In the genomic region with DNA sequence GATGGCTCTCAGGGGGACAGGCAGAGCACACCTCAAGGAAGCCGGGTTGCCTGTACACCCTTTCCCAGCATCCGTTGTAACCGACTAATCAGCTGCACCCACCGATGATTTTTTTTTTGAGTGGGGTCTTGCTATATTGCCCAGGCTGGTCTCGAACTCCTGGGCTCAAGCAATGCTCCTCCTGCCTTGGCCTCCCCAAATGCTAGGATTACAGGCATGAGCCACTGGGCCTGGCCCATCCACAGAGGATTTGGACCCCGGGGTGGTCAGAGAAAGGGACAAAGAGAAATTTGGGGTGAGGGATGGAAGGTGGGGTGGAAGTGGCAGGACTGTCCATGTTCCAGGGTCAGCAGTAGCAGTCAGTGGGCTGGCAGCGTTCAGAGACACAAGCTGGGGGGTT, we compare ENCODE assay signal across 25 cellular contexts.
"Had no signal": no experiment of that assay in that cellular context is flagged by ENCODE, and none has a peak within 500 bp of the region (broad histone marks: within the 10 kb centered on the region; RNA-seq: fewer than 3 reads in every experiment).

No MANE protein-coding gene starts in this region.

- H3K27ac Mint-ChIP-seq: dendritic cell treated with granulocyte-macrophage colony-stimulating factor and Interleukin-4, amounts not matched to agents 40 ng/mL and 50 ng/mL, for 4 days; effector memory CD8-positive, alpha-beta T cell; endodermal cell; mesothelial cell of epicardium had no signal

- H3K36me3 ChIP-seq: colonic mucosa, esophagus squamous epithelium, gastrocnemius medialis, heart right ventricle, left lung, lower lobe of right lung had no signal

- H3K9me3 ChIP-seq: colonic mucosa, esophagus squamous epithelium, gastrocnemius medialis, heart right ventricle, left lung, lower lobe of right lung, mucosa of descending colon had no signal

- H3K4me3 Mint-ChIP-seq: dendritic cell treated with granulocyte-macrophage colony-stimulating factor and Interleukin-4, amounts not matched to agents 40 ng/mL and 50 ng/mL, for 4 days; effector memory CD8-positive, alpha-beta T cell; endodermal cell; mesothelial cell of epicardium had no signal

- H3K4me1 Mint-ChIP-seq: mesothelial cell of epicardium, naive B cell had no signal

- H3K9me3 Mint-ChIP-seq: dendritic cell treated with granulocyte-macrophage colony-stimulating factor and Interleukin-4, amounts not matched to agents 40 ng/mL and 50 ng/mL, for 4 days; effector memory CD8-positive, alpha-beta T cell; mesothelial cell of epicardium; naive B cell had no signal

- H3K4me3 ChIP-seq: colonic mucosa, esophagus squamous epithelium, gastrocnemius medialis, heart right ventricle, left lung, lower lobe of right lung, mucosa of descending colon had no signal

- H3K27me3 ChIP-seq: colonic mucosa, esophagus squamous epithelium, gastrocnemius medialis, heart right ventricle, left lung had no signal

- H3K27ac ChIP-seq: colonic mucosa, epithelial cell of prostate, esophagus squamous epithelium, gastrocnemius medialis, heart right ventricle, left lung, lower lobe of right lung had no signal

- DNase-seq: colonic mucosa; cortex of kidney; effector CD8-positive, alpha-beta T cell; effector memory CD8-positive, alpha-beta T cell; endodermal cell; erythroblast; esophagus squamous epithelium; foreskin fibroblast; foreskin melanocyte; gastrocnemius medialis; glutamatergic neuron; head of caudate nucleus; heart right ventricle; hippocampal formation; left cardiac atrium; left lung; left ventricle myocardium superior; lower lobe of right lung; mesenchymal stem cell; mucosa of descending colon; naive B cell had no signal

- ATAC-seq: effector memory CD8-positive, alpha-beta T cell; esophagus mucosa; gastrocnemius medialis; heart right ventricle; left cardiac atrium; left lung; left ventricle myocardium superior; lower lobe of right lung; mucosa of descending colon had no signal

- H3K36me3 Mint-ChIP-seq: mesothelial cell of epicardium, naive B cell had no signal

- H3K4me1 ChIP-seq: colonic mucosa, gastrocnemius medialis, lower lobe of right lung had no signal
